ENCODE assay signal across 8 cellular contexts in genomic region chr2:96157649-96158553, GRCh38.
A peak's percentile ranks its signal among the peaks of the same experiment; 100 is the strongest.
DNase-seq lines count a peak whose midpoint lies in the region; ATAC-seq lines count a peak whose summit lies in the region.

No MANE protein-coding gene starts in this region.

- H3K27me3 Mint-ChIP-seq in dendritic cell treated with granulocyte-macrophage colony-stimulating factor and Interleukin-4, amounts not matched to agents 40 ng/mL and 50 ng/mL, for 4 days = peaks cover 13% of the 10 kb centered on the region

- no peaks in the 10 kb centered on the region for H3K9me3 Mint-ChIP-seq in dendritic cell treated with granulocyte-macrophage colony-stimulating factor and Interleukin-4, amounts not matched to agents 40 ng/mL and 50 ng/mL, for 4 days

- no peaks in the 10 kb centered on the region for H3K36me3 Mint-ChIP-seq in dendritic cell treated with granulocyte-macrophage colony-stimulating factor and Interleukin-4, amounts not matched to agents 40 ng/mL and 50 ng/mL, for 4 days (ENCODE audit: low read depth)

- intact Hi-C loops in dendritic cell treated with granulocyte-macrophage colony-stimulating factor and Interleukin-4, amounts not matched to agents 40 ng/mL and 50 ng/mL, for 4 days (cut with micrococcal nuclease) = no loop called here

- ATAC-seq in GM18873 (IDR thresholded peaks at IDR 0.05; ENCODE audit: low FRiP score, unreplicated experiment) = peak; percentile 44
- peak; percentile 42 for ATAC-seq in HG03025 (IDR thresholded peaks at IDR 0.05; ENCODE audit: low FRiP score, unreplicated experiment)
- ATAC-seq in GM21526 (IDR thresholded peaks at IDR 0.05; ENCODE audit: low FRiP score, unreplicated experiment) = no peak

- peak overlapping the region; percentile 75 for H3K27ac Mint-ChIP-seq in dendritic cell treated with granulocyte-macrophage colony-stimulating factor and Interleukin-4, amounts not matched to agents 40 ng/mL and 50 ng/mL, for 4 days

- peaks cover 60% of the 10 kb centered on the region for H3K4me1 Mint-ChIP-seq in dendritic cell treated with granulocyte-macrophage colony-stimulating factor and Interleukin-4, amounts not matched to agents 40 ng/mL and 50 ng/mL, for 4 days (ENCODE audit: low read depth)

- H3K4me3 Mint-ChIP-seq in dendritic cell treated with granulocyte-macrophage colony-stimulating factor and Interleukin-4, amounts not matched to agents 40 ng/mL and 50 ng/mL, for 4 days = peak overlapping the region; percentile 50

- DNase-seq in activated CD4-positive, CD25-positive, alpha-beta regulatory T cell (lab: John Stamatoyannopoulos, UW) = peak; percentile 60 to 87 (median 78)
- peak; percentile 95 to 97 for DNase-seq in stimulated activated CD8-positive, alpha-beta memory T cell treated with anti-CD3 and anti-CD28 coated beads, Interleukin-2, amount 100 ng/mL, for 48 hours (ENCODE audit: low read depth in 2 of 2)
- no peak for DNase-seq in NCI-H2107 (lab: John Stamatoyannopoulos, UW)
- DNase-seq in SKM-1 (lab: John Stamatoyannopoulos, UW; ENCODE audit: unreplicated experiment) = no peak

Comparison
In these comparisons a context has a peak if more than half of its experiments do, and no peak if none do; other contexts are left out.
1. DNase-seq: peak in activated CD4-positive, CD25-positive, alpha-beta regulatory T cell (4 of 4) and stimulated activated CD8-positive, alpha-beta memory T cell treated with anti-CD3 and anti-CD28 coated beads, Interleukin-2, amount 100 ng/mL, for 48 hours (2 of 2); none in NCI-H2107 (single experiment) and SKM-1 (single experiment).